In genomic region chr1:147853391-147853790, GRCh38 we compare ENCODE assay signal across 21 cellular contexts. TPM values are rescaled to one million over a fixed set of nuclear protein-coding genes. Genes with fewer than 3 reads are reported as not detected.
A peak's percentile ranks its signal among the peaks of the same experiment; 100 is the strongest.
DNase-seq lines count a peak whose midpoint lies in the region; TF ChIP-seq lines count a peak whose summit lies in the region.
"Had no signal": no experiment of that assay in that cellular context is flagged by ENCODE, and none has a peak within 500 bp of the region (broad histone marks: within the 10 kb centered on the region; RNA-seq: fewer than 3 reads in every experiment).

No MANE protein-coding gene starts in this region.

- DNase-seq in AG20443 (ENCODE audit: low spot score) (peak; percentile 47), M059J (ENCODE audit: low read depth) (peak; percentile 32), epithelial cell of proximal tubule (ENCODE audit: low read depth) (peak; percentile 76), mesothelial cell of epicardium (ENCODE audit: low spot score in 2 of 2, unreplicated experiment in 2 of 2) (no peak), osteocyte (ENCODE audit: extremely low spot score, unreplicated experiment) (no peak)
- DNase-seq in effector memory CD4-positive, alpha-beta T cell, result no peak
- no peak for DNase-seq in activated CD4-positive, alpha-beta T cell treated with anti-CD3 and anti-CD28 coated beads for 1 hour
- DNase-seq in stimulated activated CD4-positive, alpha-beta T cell treated with anti-CD3 and anti-CD28 coated beads, Interleukin-2, amount 100 ng/mL, for 24 hours, result no peak
- DNase-seq: activated CD4-positive, CD25-positive, alpha-beta regulatory T cell treated with anti-CD3 and anti-CD28 coated beads, Interleukin-2, amount 50 U/mL, for 72 hours; activated CD8-positive, alpha-beta memory T cell treated with anti-CD3 and anti-CD28 coated beads, Interleukin-2, amount 50 U/mL, for 48 hours; activated naive CD4-positive, alpha-beta T cell treated with anti-CD3 and anti-CD28 coated beads, Interleukin-2, amount 10 ng/mL, durations not matched to agents 7 days and 5 days; effector CD4-positive, alpha-beta T cell; glutamatergic neuron; NCI-H1930; NCI-H526 treated with DMSO at 0.1 percent for 48 hours; substantia nigra had no signal

- no peaks in the 10 kb centered on the region for H3K27me3 ChIP-seq in effector memory CD4-positive, alpha-beta T cell (replicated peaks; ENCODE audit: control insufficient read depth, insufficient read depth, low read length, poor library complexity, severe bottlenecking)
- H3K27me3 ChIP-seq: breast epithelium had no signal

- no peaks in the 10 kb centered on the region for H3K4me1 ChIP-seq in effector memory CD4-positive, alpha-beta T cell (ENCODE audit: control insufficient read depth, insufficient read depth, low read length, poor library complexity, severe bottlenecking)
- H3K4me1 ChIP-seq: breast epithelium had no signal

- H3K36me3 Mint-ChIP-seq in mesothelial cell of epicardium (no peaks in the 10 kb centered on the region), osteocyte (ENCODE audit: unreplicated experiment) (no peaks in the 10 kb centered on the region)
- H3K36me3 Mint-ChIP-seq: activated naive CD4-positive, alpha-beta T cell treated with anti-CD3 and anti-CD28 coated beads, Interleukin-2, amount 10 ng/mL, durations not matched to agents 7 days and 5 days had no signal

- H3K36me3 ChIP-seq in effector memory CD4-positive, alpha-beta T cell (ENCODE audit: control insufficient read depth, insufficient read depth, low read length), result no peaks in the 10 kb centered on the region
- H3K36me3 ChIP-seq: breast epithelium had no signal

- H3K4me1 Mint-ChIP-seq in mesothelial cell of epicardium, result peaks cover 6% of the 10 kb centered on the region
- H3K4me1 Mint-ChIP-seq in osteocyte (ENCODE audit: unreplicated experiment), result no peaks in the 10 kb centered on the region
- H3K4me1 Mint-ChIP-seq: activated naive CD4-positive, alpha-beta T cell treated with anti-CD3 and anti-CD28 coated beads, Interleukin-2, amount 10 ng/mL, durations not matched to agents 7 days and 5 days had no signal

- peak overlapping the region; percentile 70 for H3K27ac Mint-ChIP-seq in mesothelial cell of epicardium
- H3K27ac Mint-ChIP-seq in osteocyte (ENCODE audit: unreplicated experiment), result no peak overlapping the region
- H3K27ac Mint-ChIP-seq: activated naive CD4-positive, alpha-beta T cell treated with anti-CD3 and anti-CD28 coated beads, Interleukin-2, amount 10 ng/mL, durations not matched to agents 7 days and 5 days had no signal

- peaks cover 7% of the 10 kb centered on the region for H3K9me3 Mint-ChIP-seq in mesothelial cell of epicardium
- no peaks in the 10 kb centered on the region for H3K9me3 Mint-ChIP-seq in osteocyte (ENCODE audit: unreplicated experiment)
- H3K9me3 Mint-ChIP-seq: activated naive CD4-positive, alpha-beta T cell treated with anti-CD3 and anti-CD28 coated beads, Interleukin-2, amount 10 ng/mL, durations not matched to agents 7 days and 5 days had no signal

- no peak for TF ChIP-seq CTCF in epithelial cell of proximal tubule (conservative IDR thresholded peaks at IDR 0.05; ENCODE audit: low read depth, low read length)
- no peak for TF ChIP-seq CTCF in mesothelial cell of epicardium (IDR thresholded peaks at IDR 0.05; ENCODE audit: unreplicated experiment)
- no peak for TF ChIP-seq CTCF in osteocyte (IDR thresholded peaks at IDR 0.05)

- H3K4me3 Mint-ChIP-seq in mesothelial cell of epicardium (no peak overlapping the region), osteocyte (ENCODE audit: unreplicated experiment) (no peak overlapping the region)
- H3K4me3 Mint-ChIP-seq: activated naive CD4-positive, alpha-beta T cell treated with anti-CD3 and anti-CD28 coated beads, Interleukin-2, amount 10 ng/mL, durations not matched to agents 7 days and 5 days had no signal

- H3K4me3 ChIP-seq in epithelial cell of proximal tubule (ENCODE audit: low read depth, low read length), result no peak overlapping the region
- no peak overlapping the region for H3K4me3 ChIP-seq in effector memory CD4-positive, alpha-beta T cell (ENCODE audit: insufficient read depth, low read depth, low read length, poor library complexity, severe bottlenecking)
- H3K4me3 ChIP-seq: A549, breast epithelium had no signal

- H3K27me3 Mint-ChIP-seq in mesothelial cell of epicardium (ENCODE audit: low read depth) (peaks cover 5% of the 10 kb centered on the region), osteocyte (ENCODE audit: unreplicated experiment) (peaks cover 10% of the 10 kb centered on the region)

- no peak overlapping the region for H3K27ac ChIP-seq in effector memory CD4-positive, alpha-beta T cell (ENCODE audit: insufficient read depth, low read length, poor library complexity, severe bottlenecking)
- H3K27ac ChIP-seq: A549, breast epithelium had no signal

- no peaks in the 10 kb centered on the region for H3K9me3 ChIP-seq in effector memory CD4-positive, alpha-beta T cell (ENCODE audit: control insufficient read depth, low read length)
- H3K9me3 ChIP-seq: A549, breast epithelium, Caco-2 had no signal

RNA-seq across cellular contexts. Expression of gene GJA8, which starts 49.2 kb away (rescaled TPM):
- not detected in 2 replicates for total RNA-seq in M059J (2014; rRNA removed; shearing (Covaris generic))
- total RNA-seq in epithelial cell of proximal tubule, result not detected in 2 replicates
- total RNA-seq in mesothelial cell of epicardium, result not detected in 3 replicates
- not detected in 2 replicates for total RNA-seq in osteocyte
- total RNA-seq: breast epithelium; Caco-2; pulmonary artery endothelial cell; T-helper 1 cell treated with Interleukin-12 subunit alpha and Interleukin-12 subunit beta and Interleukin-4 antibody, amounts not matched to agents 30 ng/mL and 1 ng/mL, for 36 hours had no signal

Comparison
In these comparisons a context has a peak if more than half of its experiments do, and no peak if none do; other contexts are left out.
1. DNase-seq: peak in AG20443 (single experiment), M059J (single experiment) and epithelial cell of proximal tubule (single experiment); none in mesothelial cell of epicardium (0 of 2), effector memory CD4-positive, alpha-beta T cell (0 of 3), osteocyte (single experiment), activated CD4-positive, alpha-beta T cell treated with anti-CD3 and anti-CD28 coated beads for 1 hour (single experiment) and stimulated activated CD4-positive, alpha-beta T cell treated with anti-CD3 and anti-CD28 coated beads, Interleukin-2, amount 100 ng/mL, for 24 hours (0 of 2).